In genomic region chr1:156623946-156624813, GRCh38 we compare ENCODE assay signal across 9 cellular contexts. TPM values are rescaled to one million over a fixed set of nuclear protein-coding genes. Genes with fewer than 3 reads are reported as not detected.
A peak's percentile ranks its signal among the peaks of the same experiment; 100 is the strongest.
DNase-seq lines count a peak whose midpoint lies in the region; ATAC-seq, FAIRE-seq and TF ChIP-seq lines count a peak whose summit lies in the region.
"Had no signal": no experiment of that assay in that cellular context is flagged by ENCODE, and none has a peak within 500 bp of the region (broad histone marks: within the 10 kb centered on the region; RNA-seq: fewer than 3 reads in every experiment).

No MANE protein-coding gene starts in this region.

- H3K36me3 ChIP-seq in GM23338 (ENCODE audit: insufficient read depth) = no peaks in the 10 kb centered on the region; the same call in 1 of the 2 replicates
- no peaks in the 10 kb centered on the region for H3K36me3 ChIP-seq in Panc1 (ENCODE audit: control insufficient read depth, insufficient read depth, low read length)
- no peaks in the 10 kb centered on the region for H3K36me3 ChIP-seq in iPS-20b (ENCODE audit: insufficient read depth, low read depth, low read length)
- H3K36me3 ChIP-seq in small intestine (ENCODE audit: control insufficient read depth in 2 of 2, insufficient read depth in 2 of 2, low read length in 2 of 2) = no peaks in the 10 kb centered on the region

- H3K4me3 ChIP-seq in AG09309 (ENCODE audit: control insufficient read depth, low read depth, low read length) (peak overlapping the region; percentile 14), GM23338 (peak overlapping the region; percentile 78), Panc1 (ENCODE audit: low read depth in 2 of 2, low read length in 2 of 2) (peak overlapping the region; percentile 47 to 54), astrocyte of the spinal cord (ENCODE audit: low read depth, low read length) (peak overlapping the region; percentile 3), iPS-20b (ENCODE audit: low read length) (peak overlapping the region; percentile 66), small intestine (ENCODE audit: low read depth in 1 of 2, low read length in 2 of 2) (peak overlapping the region in 1 of 2 donors; percentile 63)

- H3F3A ChIP-seq in GM23338 (replicated peaks; ENCODE audit: low read depth) = peaks cover 13% of the 10 kb centered on the region; the same call in 1 of the 2 replicates

- H3K27me3 ChIP-seq in GM23338 (ENCODE audit: insufficient read depth) = peaks cover 80% of the 10 kb centered on the region
- H3K27me3 ChIP-seq in Panc1 (ENCODE audit: control insufficient read depth, insufficient read depth, low read length) = peaks cover 2% of the 10 kb centered on the region; the same call in 1 of the 2 replicates
- peaks cover 77% of the 10 kb centered on the region for H3K27me3 ChIP-seq in iPS-20b (ENCODE audit: insufficient read depth, low read length)
- H3K27me3 ChIP-seq in small intestine (ENCODE audit: control insufficient read depth in 2 of 2, insufficient read depth in 2 of 2, low read length in 2 of 2) = peaks cover 0 to 21% of the 10 kb centered on the region in 2 donors

- WGBS in small intestine, 3 donors = 1 to 2% (median 2%) methylated on average over 58 to 87 of the region's 87 CpGs

- peak overlapping the region; percentile 95 for H2AFZ ChIP-seq in GM23338

- BruUV-seq in Panc1 (replicated peaks; lab: Mats Ljungman, UMichigan) = no TSS peak

- no peaks in the 10 kb centered on the region for H3K36me3 Mint-ChIP-seq in GM23338 (ENCODE audit: low read depth)

- H3K9ac ChIP-seq in iPS-20b (ENCODE audit: low read depth, low read length) = no peak overlapping the region

- peak overlapping the region; percentile 95 for H3K4me2 ChIP-seq in GM23338

- DNase-seq in AG09309 (ENCODE audit: low read depth) = no peak
- peak; percentile 90 for DNase-seq in GM23338 (ENCODE audit: low spot score)
- no peak for DNase-seq in Panc1 (ENCODE audit: low read depth, low spot score)
- peak; percentile 21 for DNase-seq in astrocyte of the spinal cord (ENCODE audit: low read depth, low spot score)
- peak; percentile 67 for DNase-seq in small intestine

- TF ChIP-seq CTCF in AG09309 (IDR thresholded peaks at IDR 0.05; ENCODE audit: control insufficient read depth, insufficient read depth, low read depth, low read length, missing control alignments) (peak; percentile 41), GM23338 (conservative IDR thresholded peaks at IDR 0.05; ENCODE audit: low read depth in 2 of 2) (peak; percentile 44 to 53), Panc1 (IDR thresholded peaks at IDR 0.05) (peak; percentile 85), astrocyte of the spinal cord (IDR thresholded peaks at IDR 0.05; ENCODE audit: low read depth, low read length) (peak; percentile 52)

- peaks cover 57% of the 10 kb centered on the region for H3K27me3 Mint-ChIP-seq in GM23338 (ENCODE audit: insufficient read depth, low read depth, poor library complexity)

- H3K27ac Mint-ChIP-seq in GM23338 = no peak overlapping the region

- no peaks in the 10 kb centered on the region for H3K9me3 ChIP-seq in Panc1 (ENCODE audit: control insufficient read depth, insufficient read depth, low read depth, low read length)
- H3K9me3 ChIP-seq in iPS-20b (ENCODE audit: insufficient read depth, low read depth, low read length) = no peaks in the 10 kb centered on the region
- no peaks in the 10 kb centered on the region for H3K9me3 ChIP-seq in small intestine (ENCODE audit: control insufficient read depth, low read depth)

- H3K79me2 ChIP-seq in GM23338 (replicated peaks; ENCODE audit: insufficient read depth) = no peaks in the 10 kb centered on the region

- peak; percentile 82 for ATAC-seq in GM23338
- peak; percentile 94 for ATAC-seq in Panc1
- ATAC-seq in GM21360 (IDR thresholded peaks at IDR 0.05; ENCODE audit: unreplicated experiment) = no peak
- ATAC-seq in HG03135 (IDR thresholded peaks at IDR 0.05; ENCODE audit: unreplicated experiment) = no peak

- H3K9me3 Mint-ChIP-seq in GM23338 = no peaks in the 10 kb centered on the region; the same call in 2 of the 3 replicates

- H3K4me1 ChIP-seq in GM23338 (ENCODE audit: insufficient read depth) = peaks cover 8% of the 10 kb centered on the region; the same call in 1 of the 2 replicates
- peaks cover 4% of the 10 kb centered on the region for H3K4me1 ChIP-seq in Panc1 (ENCODE audit: control insufficient read depth, insufficient read depth, low read length)
- no peaks in the 10 kb centered on the region for H3K4me1 ChIP-seq in iPS-20b (ENCODE audit: insufficient read depth, low read length)
- H3K4me1 ChIP-seq in small intestine (ENCODE audit: control insufficient read depth in 2 of 2, insufficient read depth in 1 of 2, low read depth in 1 of 2, low read length in 1 of 2) = peaks cover 0 to 8% of the 10 kb centered on the region in 2 donors

- intact Hi-C loops in Panc1 (cut with micrococcal nuclease; ENCODE audit: unreplicated experiment) = no loop called here

- peaks cover 9% of the 10 kb centered on the region for H3K4me1 Mint-ChIP-seq in GM23338

- H3K4me3 Mint-ChIP-seq in GM23338 = peak overlapping the region; percentile 74

- no peaks in the 10 kb centered on the region for H4K20me1 ChIP-seq in GM23338 (replicated peaks; ENCODE audit: insufficient read depth)

- H3K27ac ChIP-seq in GM23338 (ENCODE audit: low read depth) (no peak overlapping the region), Panc1 (ENCODE audit: low read length) (no peak overlapping the region), iPS-20b (ENCODE audit: low read length) (no peak overlapping the region), small intestine (ENCODE audit: low read depth in 1 of 2, low read length in 1 of 2) (peak overlapping the region in 1 of 2 donors; percentile 85)

- POLR2A ChIA-PET in Panc1 (lab: Charles Lee) = interaction anchor here (1.0 kb wide), 1 partner anchor 8 kb away, joined by 5 read pairs; no protein-coding TSS in a partner anchor

- H3K9me2 ChIP-seq in GM23338 (ENCODE audit: insufficient read depth) = no peaks in the 10 kb centered on the region

- FAIRE-seq in small intestine (lab: Jason Lieb, UNC) = no peak

- CTCF ChIA-PET in Panc1 (lab: Charles Lee) = interaction anchor here (0.6 to 2.0 kb wide), 13 partner anchors 12 to 249 kb away, joined by 3 to 16 read pairs (median 4); no protein-coding TSS in a partner anchor

- in situ Hi-C loops in Panc1 (cut with HindIII; ENCODE audit: low pct_unique_long_range_greater_than_20kb, low sequenced_read_pairs) (no loop called here), astrocyte of the spinal cord (cut with HindIII; ENCODE audit: low sequenced_read_pairs) (no loop called here)

TF ChIP-seq in GM23338, 12 proteins besides CTCF, POLR2A, EP300 and RAD21:
- TF ChIP-seq CREB1 (CRISPR knock-in tag; IDR thresholded peaks at IDR 0.05; ENCODE audit: low read depth) (peak; percentile 86), EZH2 (IDR thresholded peaks at IDR 0.05; ENCODE audit: low read depth, unreplicated experiment) (peak; percentile 93), POLR2AphosphoS5 (IDR thresholded peaks at IDR 0.05; ENCODE audit: low read depth) (no peak)

RNA-seq across cellular contexts. Expression of gene HAPLN2, which starts 5.0 kb away (rescaled TPM):
- total RNA-seq in GM23338 (2014; rRNA removed; shearing (Covaris generic)) = not detected in 2 replicates
- polyA plus RNA-seq in GM23338 (2016; fragmentation: Nextera tagmentation; extraction: Ambion mirVana) (0.53 TPM in 1 of 2 replicates, not detected in the other), small intestine (10 to 100 TPM in 2 of 3 donors, under 1 TPM in 1; 0.82 to 25.9 (median 12.5) TPM)
- total RNA-seq in Panc1 (2021; ENCODE audit: unreplicated experiment) = 0.21 TPM
- polyA plus RNA-seq in Panc1 (2012; ENCODE audit: insufficient read length) = 0.44 TPM

RNA-seq across cellular contexts. Expression of gene BCAN, which starts 17.7 kb away (rescaled TPM):
- 5.5 and 8.0 TPM in 2 replicates for total RNA-seq in GM23338 (2014; rRNA removed; shearing (Covaris generic))
- polyA plus RNA-seq in GM23338 (2016; fragmentation: Nextera tagmentation; extraction: Ambion mirVana) = 2.3 and 3.6 TPM in 2 replicates
- 0.57 TPM for total RNA-seq in Panc1 (2021; ENCODE audit: unreplicated experiment)
- polyA plus RNA-seq in Panc1 (2012; ENCODE audit: insufficient read length) = 0.51 TPM
- under 1 TPM in 1 of 3 donors, not detected in 2; 0.36 TPM for polyA plus RNA-seq in small intestine
- total RNA-seq: mononuclear cell had no signal

RNA-seq across cellular contexts. Expression of gene GPATCH4, which starts 22.9 kb away (rescaled TPM):
- total RNA-seq in GM23338 (2014; rRNA removed; shearing (Covaris generic)) = 58.9 and 95.7 TPM in 2 replicates
- polyA plus RNA-seq in GM23338 (2016; fragmentation: Nextera tagmentation; extraction: Ambion mirVana) (174 and 187 TPM in 2 replicates), small intestine (10 to 100 TPM in 2 of 3 donors, 1 to 10 TPM in 1; 8.9 to 31.0 (median 11.1) TPM)
- 44.4 TPM for total RNA-seq in Panc1 (2021; ENCODE audit: unreplicated experiment)
- polyA plus RNA-seq in Panc1 (2012; ENCODE audit: insufficient read length) = 39.2 TPM

RNA-seq across cellular contexts. Expression of gene NAXE, which starts 32.6 kb away (rescaled TPM):
- total RNA-seq in GM23338 (2014; rRNA removed; shearing (Covaris generic)) = 62.6 and 87.5 TPM in 2 replicates
- polyA plus RNA-seq in GM23338 (2016; fragmentation: Nextera tagmentation; extraction: Ambion mirVana) = 82.1 and 83.1 TPM in 2 replicates
- total RNA-seq in Panc1 (2021; ENCODE audit: unreplicated experiment) = 211 TPM
- 269 TPM for polyA plus RNA-seq in Panc1 (2012; ENCODE audit: insufficient read length)
- 100 to 1,000 TPM in 1 of 3 donors, 10 to 100 TPM in 2; 94.2 to 105 (median 94.5) TPM for polyA plus RNA-seq in small intestine

RNA-seq across cellular contexts. Expression of gene TTC24, which starts 44.7 kb away (rescaled TPM):
- not detected in 2 replicates for total RNA-seq in GM23338 (2014; rRNA removed; shearing (Covaris generic))
- polyA plus RNA-seq in GM23338 (2016; fragmentation: Nextera tagmentation; extraction: Ambion mirVana) (not detected in 2 replicates), small intestine (under 1 TPM in 1 of 3 donors, not detected in 2; 0.19 TPM)
- not detected for total RNA-seq in Panc1 (2021; ENCODE audit: unreplicated experiment)
- polyA plus RNA-seq in Panc1 (2012; ENCODE audit: insufficient read length) = not detected

Comparison
In these comparisons a context has a peak if more than half of its experiments do, and no peak if none do; other contexts are left out.
1. DNase-seq: peak in GM23338 (single experiment), astrocyte of the spinal cord (single experiment) and small intestine (single experiment); none in AG09309 (single experiment) and Panc1 (single experiment).
2. ATAC-seq: peak in GM23338 (single experiment) and Panc1 (single experiment); none in GM21360 (single experiment) and HG03135 (single experiment).
3. Peak in every context shown above with its lines, with median percentiles within 50 percentile points of each other: CTCF ChIP-seq.